In the genomic region with DNA sequence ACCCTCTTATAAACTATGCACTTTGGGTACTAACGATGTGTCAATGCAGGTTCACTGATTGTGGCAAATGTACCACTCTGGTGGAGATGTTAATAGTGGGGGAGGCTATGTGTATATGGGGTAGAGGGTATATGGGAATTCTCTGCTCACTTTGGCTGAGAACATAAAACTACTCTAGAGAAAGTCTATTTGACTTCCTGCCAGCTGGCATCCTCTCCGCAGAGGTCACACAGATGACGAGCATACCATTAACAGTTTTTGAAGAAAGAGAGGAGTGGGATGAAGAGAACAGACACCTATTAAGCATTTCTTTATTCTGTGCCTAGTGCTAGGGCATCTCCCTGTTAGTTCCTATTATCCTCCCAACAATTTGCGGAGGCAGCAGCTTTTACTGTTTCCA, we compare ENCODE assay signal across 19 cellular contexts. TPM values are rescaled to one million over a fixed set of nuclear protein-coding genes. Genes with fewer than 3 reads are reported as not detected.
DNase-seq lines count a peak whose midpoint lies in the region; ATAC-seq and TF ChIP-seq lines count a peak whose summit lies in the region.
"Had no signal": no experiment of that assay in that cellular context is flagged by ENCODE, and none has a peak within 500 bp of the region (broad histone marks: within the 10 kb centered on the region; RNA-seq: fewer than 3 reads in every experiment).

No MANE protein-coding gene starts in this region.

- peaks cover 3% of the 10 kb centered on the region for H3F3A ChIP-seq in SK-N-SH (replicated peaks; ENCODE audit: insufficient read depth)

- H3K18ac ChIP-seq in neuronal stem cell (ENCODE audit: low read length) = no peak overlapping the region

- TF ChIP-seq RAD21 in SK-N-SH (IDR thresholded peaks at IDR 0.05; ENCODE audit: low read length) = no peak

- H3K4me3 ChIP-seq in SK-N-SH (ENCODE audit: low read depth in 2 of 2, low read length in 1 of 2) (no peak overlapping the region), choroid plexus epithelial cell (ENCODE audit: low read depth, low read length) (no peak overlapping the region), neuronal stem cell (ENCODE audit: low read length in 2 of 2) (no peak overlapping the region)
- H3K4me3 ChIP-seq: K562, MG63, SJSA1 had no signal

- no peak for DNase-seq in SK-N-SH
- peak; percentile 68 for DNase-seq in choroid plexus epithelial cell (ENCODE audit: low read depth)
- peak; percentile 21 for DNase-seq in kidney tubule cell (ENCODE audit: low spot score)
- DNase-seq in SW480 (ENCODE audit: low spot score) = no peak
- no peak for DNase-seq in activated CD4-positive, CD25-positive, alpha-beta regulatory T cell (lab: John Stamatoyannopoulos, UW)
- no peak for DNase-seq in neuronal stem cell (ENCODE audit: low spot score)
- DNase-seq: H9, MG63, NCI-H1436, NCI-H187 treated with DMSO at 0.1 percent for 48 hours, NCI-H345, NCI-H524, NCI-H82, OCI-M1 had no signal

- H3K4me2 ChIP-seq in SK-N-SH = no peak overlapping the region
- no peak overlapping the region for H3K4me2 ChIP-seq in neuronal stem cell (ENCODE audit: insufficient read depth, low read length, poor library complexity, severe bottlenecking)

- CTCF ChIA-PET in SK-N-SH (lab: Yijun Ruan, JAX) = interaction anchor here (0.7 to 1.3 kb wide), 5 partner anchors 18 to 1033 kb away, joined by 3 read pairs; no protein-coding TSS in a partner anchor

- no peaks in the 10 kb centered on the region for H3K79me1 ChIP-seq in neuronal stem cell (ENCODE audit: low read depth, low read length)

- H3K4me1 ChIP-seq in SK-N-SH (ENCODE audit: control insufficient read depth in 1 of 2, insufficient read depth in 2 of 2, low read depth in 1 of 2, low read length in 1 of 2) = peaks cover 0 to 14% of the 10 kb centered on the region in 2 experiments; a peak in 3 of 4 replicates
- no peaks in the 10 kb centered on the region for H3K4me1 ChIP-seq in neuronal stem cell (ENCODE audit: control insufficient read depth in 2 of 2, insufficient read depth in 1 of 2, low read depth in 1 of 2, low read length in 2 of 2)
- H3K4me1 ChIP-seq: SJSA1 had no signal

- H3K27me3 ChIP-seq in SK-N-SH (ENCODE audit: insufficient read depth) = no peaks in the 10 kb centered on the region
- H3K27me3 ChIP-seq in neuronal stem cell (ENCODE audit: control insufficient read depth in 3 of 3, insufficient read depth in 3 of 3, low read depth in 1 of 3, low read length in 3 of 3) = no peaks in the 10 kb centered on the region
- H3K27me3 ChIP-seq: MG63, SJSA1 had no signal

- no peak overlapping the region for H2BK120ac ChIP-seq in neuronal stem cell (ENCODE audit: low read depth, low read length)

- H2BK15ac ChIP-seq in neuronal stem cell (ENCODE audit: low read length) = no peak overlapping the region

- POLR2A ChIA-PET in SK-N-SH (lab: Yijun Ruan, JAX) = no interaction called here

- 78% methylated on average over 4 of the region's 4 CpGs for WGBS in SK-N-SH (ENCODE audit: low lambda C conversion rate)
- WGBS in neuronal stem cell (ENCODE audit: extremely low coverage in 2 of 2, insufficient read length in 2 of 2, insufficient replicate concordance in 1 of 2), 2 donors = no CpG with 5 or more reads among the region's 4 CpGs

- H2AK5ac ChIP-seq in neuronal stem cell (ENCODE audit: low read depth, low read length) = no peak overlapping the region

- no peak overlapping the region for H3K4ac ChIP-seq in neuronal stem cell (ENCODE audit: low read length)

- H3K14ac ChIP-seq in neuronal stem cell (ENCODE audit: low read length) = no peak overlapping the region

- H3K9me2 ChIP-seq in SK-N-SH = no peaks in the 10 kb centered on the region

- no peaks in the 10 kb centered on the region for H3K79me2 ChIP-seq in SK-N-SH (ENCODE audit: insufficient read depth)

- ATAC-seq in SK-N-SH treated with all-trans-retinoic acid at 6 μM for 48 hours = no peak; the same call in 2 of the 3 replicates
- no peak for ATAC-seq in GM18519 (IDR thresholded peaks at IDR 0.05; ENCODE audit: low FRiP score, unreplicated experiment)
- ATAC-seq: HepG2, K562 had no signal

- no peaks in the 10 kb centered on the region for H4K20me1 ChIP-seq in SK-N-SH (ENCODE audit: insufficient read depth)

- H2BK5ac ChIP-seq in neuronal stem cell (ENCODE audit: low read length) = no peak overlapping the region

- H3K23ac ChIP-seq in neuronal stem cell (ENCODE audit: low read depth, low read length, poor library complexity) = no peak overlapping the region

- H3K36me3 ChIP-seq in SK-N-SH (replicated peaks in 1 of 2; ENCODE audit: control insufficient read depth in 1 of 2, insufficient read depth in 2 of 2, low read length in 1 of 2) (no peaks in the 10 kb centered on the region), neuronal stem cell (replicated peaks in 1 of 2; ENCODE audit: control insufficient read depth in 2 of 2, insufficient read depth in 2 of 2, low read length in 2 of 2) (no peaks in the 10 kb centered on the region)
- H3K36me3 ChIP-seq: MG63, SJSA1 had no signal

- no peak overlapping the region for H4K91ac ChIP-seq in neuronal stem cell (ENCODE audit: low read depth, low read length, poor library complexity)

- H3K27ac ChIP-seq in SK-N-SH (ENCODE audit: low read depth in 2 of 2, low read length in 1 of 2) = no peak overlapping the region
- H3K27ac ChIP-seq in neuronal stem cell (replicated peaks; ENCODE audit: low read length) = no peak overlapping the region
- H3K27ac ChIP-seq: SJSA1 had no signal

- no peak for TF ChIP-seq CTCF in SK-N-SH (IDR thresholded peaks at IDR 0.05)
- no peak for TF ChIP-seq CTCF in choroid plexus epithelial cell (conservative IDR thresholded peaks at IDR 0.05; ENCODE audit: low read depth, low read length)

- no peaks in the 10 kb centered on the region for H3K9me3 ChIP-seq in SK-N-SH
- no peaks in the 10 kb centered on the region for H3K9me3 ChIP-seq in neuronal stem cell (replicated peaks in 1 of 2; ENCODE audit: control insufficient read depth in 2 of 2, insufficient read depth in 1 of 2, low read depth in 1 of 2, low read length in 2 of 2)
- H3K9me3 ChIP-seq: MG63, SJSA1 had no signal

- H3K9ac ChIP-seq in SK-N-SH (no peak overlapping the region), neuronal stem cell (ENCODE audit: low read depth, low read length, poor library complexity) (no peak overlapping the region)

- no peak overlapping the region for H2BK12ac ChIP-seq in neuronal stem cell (ENCODE audit: low read length)

- H2AFZ ChIP-seq in SK-N-SH (ENCODE audit: low read depth) (no peak overlapping the region), neuronal stem cell (ENCODE audit: low read length) (no peak overlapping the region)

- H4K8ac ChIP-seq in neuronal stem cell (ENCODE audit: low read depth, low read length) = no peak overlapping the region

- no peak for TF ChIP-seq EP300 in SK-N-SH (IDR thresholded peaks at IDR 0.05; ENCODE audit: borderline replicate concordance in 1 of 2, low read depth in 1 of 2, low read length in 1 of 2)

TF ChIP-seq in SK-N-SH treated with all-trans-retinoic acid at 6 μM for 48 hours, 23 proteins besides CTCF, POLR2A, EP300 and RAD21 (continues in another document):
- TF ChIP-seq PPARA (CRISPR knock-in tag; IDR thresholded peaks at IDR 0.05; ENCODE audit: borderline replicate concordance) = no peak

TF ChIP-seq in SK-N-SH, 30 proteins besides CTCF, POLR2A, EP300 and RAD21:
- TF ChIP-seq SIN3A (IDR thresholded peaks at IDR 0.05; ENCODE audit: borderline replicate concordance, low read depth, low read length) (no peak), CHD2 (IDR thresholded peaks at IDR 0.05; ENCODE audit: low read length, partially characterized antibody) (no peak), MEF2A (IDR thresholded peaks at IDR 0.05; ENCODE audit: borderline replicate concordance, low read depth) (no peak), POLR2AphosphoS5 (IDR thresholded peaks at IDR 0.05; ENCODE audit: low read depth, low read length) (no peak), ELF1 (IDR thresholded peaks at IDR 0.05) (no peak), RCOR1 (IDR thresholded peaks at IDR 0.05; ENCODE audit: low read length) (no peak), YY1 (IDR thresholded peaks at IDR 0.05; ENCODE audit: low read depth) (no peak), RXRA (IDR thresholded peaks at IDR 0.05; ENCODE audit: borderline replicate concordance, low read depth) (no peak)
- TF ChIP-seq, protein P1, sequence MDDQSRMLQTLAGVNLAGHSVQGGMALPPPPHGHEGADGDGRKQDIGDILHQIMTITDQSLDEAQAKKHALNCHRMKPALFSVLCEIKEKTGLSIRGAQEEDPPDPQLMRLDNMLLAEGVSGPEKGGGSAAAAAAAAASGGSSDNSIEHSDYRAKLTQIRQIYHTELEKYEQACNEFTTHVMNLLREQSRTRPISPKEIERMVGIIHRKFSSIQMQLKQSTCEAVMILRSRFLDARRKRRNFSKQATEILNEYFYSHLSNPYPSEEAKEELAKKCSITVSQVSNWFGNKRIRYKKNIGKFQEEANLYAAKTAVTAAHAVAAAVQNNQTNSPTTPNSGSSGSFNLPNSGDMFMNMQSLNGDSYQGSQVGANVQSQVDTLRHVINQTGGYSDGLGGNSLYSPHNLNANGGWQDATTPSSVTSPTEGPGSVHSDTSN (IDR thresholded peaks at IDR 0.05) = no peak
TF ChIP-seq in SK-N-SH: peak in this region for 0.

RNA-seq across cellular contexts. Expression of a gene that starts 58.4 kb away (rescaled TPM):
- 10.2 and 14.5 TPM in 2 replicates for polyA plus RNA-seq in SK-N-SH (2012; rRNA removed)
- polyA plus RNA-seq in SK-N-SH (2012; cell fraction: cytosol; rRNA removed) = 9.6 and 11.7 TPM in 2 replicates
- 14.8 and 15.0 TPM in 2 replicates for polyA plus RNA-seq in SK-N-SH (2012; cell fraction: nucleus; rRNA removed)
- polyA plus RNA-seq in neuronal stem cell (2013, experiment 1 of 2) = 9.0 TPM
- 8.8 TPM for polyA plus RNA-seq in neuronal stem cell (2013, experiment 2 of 2)

Comparison
In these comparisons a context has a peak if more than half of its experiments do, and no peak if none do; other contexts are left out.
1. DNase-seq: peak in choroid plexus epithelial cell (single experiment) and kidney tubule cell (single experiment); none in SK-N-SH (single experiment), SW480 (single experiment), activated CD4-positive, CD25-positive, alpha-beta regulatory T cell (0 of 4) and neuronal stem cell (single experiment).